In genomic region chr1:26164036-26164927, GRCh38 we compare ENCODE assay signal across 8 cellular contexts. TPM values are rescaled to one million over a fixed set of nuclear protein-coding genes. Genes with fewer than 3 reads are reported as not detected.
A peak's percentile ranks its signal among the peaks of the same experiment; 100 is the strongest.
DNase-seq lines count a peak whose midpoint lies in the region; TF ChIP-seq lines count a peak whose summit lies in the region.

No MANE protein-coding gene starts in this region.

- peaks cover 27% of the 10 kb centered on the region for H3K27me3 ChIP-seq in mononuclear cell (ENCODE audit: insufficient read depth, low read length)

- TF ChIP-seq CTCF in AG04449 (IDR thresholded peaks at IDR 0.05; ENCODE audit: insufficient read depth, low read length, missing control alignments) (peak; percentile 72), HEK293 (tag by site-specific recombination; IDR thresholded peaks at IDR 0.05) (no peak)

- H3K36me3 ChIP-seq in HEK293 (ENCODE audit: control insufficient read depth in 2 of 2, insufficient read depth in 1 of 2, low read length in 2 of 2): no peaks in the 10 kb centered on the region

- POLR2A ChIA-PET in AG04449 (lab: Yijun Ruan, JAX): no interaction called here
- POLR2A ChIA-PET in HEK293 (lab: Yijun Ruan, JAX): interaction anchor here (0.5 kb wide), 1 partner anchor 242 kb away, joined by 6 read pairs; no protein-coding TSS in a partner anchor

- no peaks in the 10 kb centered on the region for H3K9me3 ChIP-seq in HEK293 (ENCODE audit: control insufficient read depth, insufficient read depth, low read depth, low read length)
- no peaks in the 10 kb centered on the region for H3K9me3 ChIP-seq in mononuclear cell (ENCODE audit: low read depth, low read length)

- DNase-seq in AG04449 (ENCODE audit: low read depth, low spot score): no peak
- DNase-seq in activated CD4-positive, alpha-beta T cell treated with anti-CD3 and anti-CD28 coated beads for 48 hours: peak; percentile 55
- DNase-seq in effector CD4-positive, alpha-beta T cell: peak; percentile 34
- DNase-seq in stimulated activated naive CD4-positive, alpha-beta T cell treated with Interleukin-2 at 50 U/mL for 16 hours (lab: John Stamatoyannopoulos, UW): peak; percentile 23
- DNase-seq in MV-4-11 (lab: John Stamatoyannopoulos, UW): no peak
- DNase-seq in NK-92 treated with Interleukin-12 subunit alpha and Interleukin-12 subunit beta, amount 100 ng/mL, for 24 hours (lab: John Stamatoyannopoulos, UW): no peak

- CTCF ChIA-PET in AG04449 (lab: Yijun Ruan, JAX) (interaction anchor here (0.7 to 4.1 kb wide), 23 partner anchors 9 to 268 kb away, joined by 3 to 36 read pairs (median 4); partner anchors contain the start of genes CEP85 and CNKSR1), HEK293 (lab: Yijun Ruan, JAX) (interaction anchor here (0.9 to 2.5 kb wide), 6 partner anchors 14 to 269 kb away, joined by 3 to 16 read pairs (median 3); no protein-coding TSS in a partner anchor)

- H3K4me1 ChIP-seq in HEK293 (ENCODE audit: control insufficient read depth, insufficient read depth, low read length) (peaks cover 7% of the 10 kb centered on the region; the same call in 1 of the 2 replicates), mononuclear cell (ENCODE audit: insufficient read depth, low read length) (peaks cover 26% of the 10 kb centered on the region)

- H3K4me3 ChIP-seq in AG04449 (ENCODE audit: low read depth, low read length) (peak overlapping the region; percentile 44), HEK293 (ENCODE audit: low read depth, low read length) (peak overlapping the region; percentile 24; the same call in 1 of the 2 replicates), mononuclear cell (ENCODE audit: low read length) (peak overlapping the region; percentile 8)

- H3K27ac ChIP-seq in HEK293 (ENCODE audit: extremely low read depth, low read depth, low read length): no peak overlapping the region; the same call in 1 of the 2 replicates

TF ChIP-seq in HEK293, 187 proteins besides CTCF, POLR2A, EP300 and RAD21 (continues in another document):
- TF ChIP-seq ZNF221 (tag by site-specific recombination; IDR thresholded peaks at IDR 0.05; ENCODE audit: borderline replicate concordance) (no peak), SP2 (tag by site-specific recombination; IDR thresholded peaks at IDR 0.05) (peak; percentile 66), ZNF501 (tag by site-specific recombination; IDR thresholded peaks at IDR 0.05) (no peak), ZNF335 (tag by site-specific recombination; conservative IDR thresholded peaks at IDR 0.05) (peak; percentile 50), ZNF561 (tag by site-specific recombination; IDR thresholded peaks at IDR 0.05; ENCODE audit: borderline replicate concordance) (peak; percentile 44; the same call in 1 of the 2 replicates), GLIS2 (tag by site-specific recombination; IDR thresholded peaks at IDR 0.05) (peak; percentile 84), ZNF16 (tag by site-specific recombination; IDR thresholded peaks at IDR 0.05; ENCODE audit: low read depth) (no peak), ZBTB11 (tag by site-specific recombination; conservative IDR thresholded peaks at IDR 0.05; ENCODE audit: low read depth) (no peak), ZBTB7A (tag by site-specific recombination; IDR thresholded peaks at IDR 0.05; ENCODE audit: low read depth) (0 out of 2 replicates have a peak, but pooled peaks have one; percentile 47), YY2 (tag by site-specific recombination; IDR thresholded peaks at IDR 0.05) (peak; percentile 11; the same call in 1 of the 2 replicates), KLF17 (tag by site-specific recombination; IDR thresholded peaks at IDR 0.05) (peak; percentile 97), SP3 (tag by site-specific recombination; IDR thresholded peaks at IDR 0.05) (peak; percentile 40; the same call in 1 of the 2 replicates), ZBTB20 (tag by site-specific recombination; IDR thresholded peaks at IDR 0.05) (no peak), YY1 (tag by site-specific recombination; IDR thresholded peaks at IDR 0.05) (peak; percentile 61; the same call in 1 of the 2 replicates), ZNF48 (tag by site-specific recombination; IDR thresholded peaks at IDR 0.05) (no peak), ZNF580 (tag by site-specific recombination; IDR thresholded peaks at IDR 0.05) (no peak), BCL11A (tag by site-specific recombination; IDR thresholded peaks at IDR 0.05; ENCODE audit: low read depth) (0 out of 2 replicates have a peak, but pooled peaks have one; percentile 40), ZNF830 (tag by site-specific recombination; IDR thresholded peaks at IDR 0.05; ENCODE audit: low read depth) (no peak), KLF1 (tag by site-specific recombination; IDR thresholded peaks at IDR 0.05) (peak; percentile 18; the same call in 1 of the 2 replicates), ZNF138 (tag by site-specific recombination; IDR thresholded peaks at IDR 0.05; ENCODE audit: borderline replicate concordance) (no peak), ZNF701 (tag by site-specific recombination; IDR thresholded peaks at IDR 0.05) (no peak), ZNF560 (tag by site-specific recombination; IDR thresholded peaks at IDR 0.05; ENCODE audit: borderline replicate concordance) (peak; percentile 84; the same call in 1 of the 2 replicates), MYNN (tag by site-specific recombination; IDR thresholded peaks at IDR 0.05; ENCODE audit: borderline replicate concordance) (no peak), ZNF18 (tag by site-specific recombination; IDR thresholded peaks at IDR 0.05) (peak; percentile 43; the same call in 1 of the 2 replicates), ZNF423 (tag by site-specific recombination; IDR thresholded peaks at IDR 0.05) (peak; percentile 36; the same call in 1 of the 2 replicates), ZFP3 (tag by site-specific recombination; IDR thresholded peaks at IDR 0.05; ENCODE audit: low read depth) (no peak), ZBTB26 (tag by site-specific recombination; optimal IDR thresholded peaks at IDR 0.05) (peak; percentile 62), IKZF3 (tag by site-specific recombination; IDR thresholded peaks at IDR 0.05) (no peak)

RNA-seq across cellular contexts. Expression of gene C1orf232, which starts 4.5 kb away (rescaled TPM):
- total RNA-seq in mononuclear cell: not detected

RNA-seq across cellular contexts. Expression of gene FAM110D, which starts 5.4 kb away (rescaled TPM):
- total RNA-seq in mononuclear cell: not detected

RNA-seq across cellular contexts. Expression of gene ZNF593, which starts 5.4 kb away (rescaled TPM):
- total RNA-seq in mononuclear cell: 5.4 TPM

RNA-seq across cellular contexts. Expression of gene ZNF593OS, which starts 7.3 kb away (rescaled TPM):
- total RNA-seq in mononuclear cell: not detected

RNA-seq across cellular contexts. Expression of gene CNKSR1, which starts 13.0 kb away (rescaled TPM):
- total RNA-seq in mononuclear cell: 0.42 TPM

Comparison
In these comparisons a context has a peak if more than half of its experiments do, and no peak if none do; other contexts are left out.
1. DNase-seq: peak in activated CD4-positive, alpha-beta T cell treated with anti-CD3 and anti-CD28 coated beads for 48 hours (single experiment), effector CD4-positive, alpha-beta T cell (single experiment) and stimulated activated naive CD4-positive, alpha-beta T cell treated with Interleukin-2 at 50 U/mL for 16 hours (single experiment); none in AG04449 (single experiment), MV-4-11 (single experiment) and NK-92 treated with Interleukin-12 subunit alpha and Interleukin-12 subunit beta, amount 100 ng/mL, for 24 hours (single experiment).
2. Peak in every context shown above with its lines, with median percentiles within 50 percentile points of each other: H3K4me3 ChIP-seq.